Comparison of ENCODE assay signal across 8 cellular contexts in genomic region chr22:28883657-28883916, GRCh38. TPM values are rescaled to one million over a fixed set of nuclear protein-coding genes. Genes with fewer than 3 reads are reported as not detected.
DNase-seq lines count a peak whose midpoint lies in the region; ATAC-seq, FAIRE-seq and TF ChIP-seq lines count a peak whose summit lies in the region.

No MANE protein-coding gene starts in this region.

- no peaks in the 10 kb centered on the region for H3K36me3 ChIP-seq in HCT116 (ENCODE audit: control insufficient read depth in 1 of 2, insufficient read depth in 2 of 2, low read length in 2 of 2)
- H3K36me3 ChIP-seq in GM12878 (ENCODE audit: control insufficient read depth in 2 of 2, insufficient read depth in 2 of 2, low read length in 1 of 2), result no peaks in the 10 kb centered on the region
- H3K36me3 ChIP-seq in mucosa of rectum (ENCODE audit: control insufficient read depth in 2 of 2, insufficient read depth in 2 of 2, low read length in 2 of 2), result no peaks in the 10 kb centered on the region

- peaks cover 19 to 24% of the 10 kb centered on the region in 2 experiments for H3K4me1 ChIP-seq in HCT116 (ENCODE audit: control insufficient read depth in 1 of 2, insufficient read depth in 2 of 2, low read length in 2 of 2)
- H3K4me1 ChIP-seq in GM12878 (ENCODE audit: control insufficient read depth, insufficient read depth, low read length), result no peaks in the 10 kb centered on the region
- peaks cover 21 to 24% of the 10 kb centered on the region in 2 donors for H3K4me1 ChIP-seq in mucosa of rectum (ENCODE audit: control insufficient read depth in 2 of 2, insufficient read depth in 2 of 2, low read length in 2 of 2)

- BruUV-seq in HCT116 (replicated peaks; lab: Mats Ljungman, UMichigan) (no TSS peak), GM12878 (replicated peaks; lab: Mats Ljungman, UMichigan) (no TSS peak)

- ATAC-seq in HCT116 (no peak), GM12878 (no peak), HG03097 (IDR thresholded peaks at IDR 0.05; ENCODE audit: low FRiP score, unreplicated experiment) (no peak), HG02885 (IDR thresholded peaks at IDR 0.05; ENCODE audit: poor library complexity, unreplicated experiment) (no peak)

- H2AFZ ChIP-seq in HCT116 (ENCODE audit: low read depth, low read length, poor library complexity, severe bottlenecking), result no peak overlapping the region
- H2AFZ ChIP-seq in GM12878 (ENCODE audit: control insufficient read depth, low read depth, low read length), result no peak overlapping the region

- SMC1A ChIA-PET in GM12878 (lab: Charles Lee; ENCODE audit: uncharacterized antibody, unreplicated experiment), result interaction anchor here (1.3 to 4.8 kb wide), 3 partner anchors 22 to 153 kb away, joined by 3 to 48 read pairs (median 3); no protein-coding TSS in a partner anchor

- 0% methylated on average over 5 of the region's 48 CpGs for WGBS in GM12878 (ENCODE audit: insufficient coverage, insufficient replicate concordance, low lambda C conversion rate, missing lambda C conversion rate)

- H4K20me1 ChIP-seq in HCT116 (ENCODE audit: insufficient read depth) (peaks cover 9% of the 10 kb centered on the region; the same call in 1 of the 2 replicates), GM12878 (ENCODE audit: control insufficient read depth, insufficient read depth) (no peaks in the 10 kb centered on the region)

- H3K9me3 ChIP-seq in HCT116 (ENCODE audit: control insufficient read depth in 1 of 2, insufficient read depth in 1 of 2, low read depth in 1 of 2, low read length in 2 of 2) (no peaks in the 10 kb centered on the region), GM12878 (replicated peaks; ENCODE audit: control insufficient read depth, insufficient read depth, low read length) (no peaks in the 10 kb centered on the region; the same call in 2 of the 3 replicates), mucosa of rectum (ENCODE audit: control insufficient read depth in 2 of 2, low read length in 2 of 2) (no peaks in the 10 kb centered on the region)

- H3K4me2 ChIP-seq in HCT116 (ENCODE audit: low read length), result peak overlapping the region; percentile 98; the same call in 1 of the 2 replicates
- peak overlapping the region; percentile 23; the same call in 1 of the 2 replicates for H3K4me2 ChIP-seq in GM12878 (ENCODE audit: control insufficient read depth, insufficient read depth)

- no peak for FAIRE-seq in GM12878 (lab: Jason Lieb, UNC)

- H3K79me2 ChIP-seq in HCT116 (ENCODE audit: insufficient read depth, low read length) (peaks cover 44% of the 10 kb centered on the region), GM12878 (ENCODE audit: control insufficient read depth, insufficient read depth, low read length) (no peaks in the 10 kb centered on the region)

- peak overlapping the region; percentile 63 for H3K9ac ChIP-seq in HCT116 (ENCODE audit: low read length)
- no peak overlapping the region for H3K9ac ChIP-seq in GM12878 (ENCODE audit: control insufficient read depth, insufficient read depth, low read length)
- H3K9ac ChIP-seq in mucosa of rectum (ENCODE audit: low read depth in 1 of 2, low read length in 2 of 2), result peak overlapping the region in 1 of 2 donors; percentile 45

- H3K27ac ChIP-seq in HCT116 (ENCODE audit: low read depth, low read length) (peak overlapping the region; percentile 77), GM12878 (ENCODE audit: control insufficient read depth, insufficient read depth) (no peak overlapping the region), mucosa of rectum (ENCODE audit: low read depth in 2 of 2, low read length in 2 of 2) (peak overlapping the region; percentile 56 to 70)

- TF ChIP-seq POLR2A in HCT116 (IDR thresholded peaks at IDR 0.05; ENCODE audit: borderline replicate concordance, extremely low read depth, insufficient read depth, insufficient read length) (no peak), GM12878 (IDR thresholded peaks at IDR 0.05; ENCODE audit: low read depth, low read length) (no peak)

- in situ Hi-C loops in GM12878 (cut with MboI), result no loop called here

- intact Hi-C loops in HCT116 (cut with micrococcal nuclease), result loop anchor here (1.0 kb wide), 1 partner anchor 148 kb away; no protein-coding TSS in a partner anchor
- intact Hi-C loops in GM12878 (cut with micrococcal nuclease; ENCODE audit: unreplicated experiment), result no loop called here

- no peak for TF ChIP-seq EP300 in GM12878 (IDR thresholded peaks at IDR 0.05; ENCODE audit: borderline replicate concordance in 1 of 2, control insufficient read depth in 1 of 2, low read depth in 2 of 2, low read length in 2 of 2)

- DNase-seq in AG08395 (ENCODE audit: low spot score) (peak; percentile 15), HCT116 (ENCODE audit: low read depth, low spot score) (no peak), GM12878 (ENCODE audit: low read depth, low spot score) (no peak), COLO829 (ENCODE audit: low spot score) (no peak), NCI-H748 treated with DMSO at 0.1 percent for 48 hours (lab: John Stamatoyannopoulos, UW) (no peak)

- peak overlapping the region; percentile 66 to 80; a peak in 3 of 4 replicates for H3K4me3 ChIP-seq in HCT116 (replicated peaks in 1 of 2; ENCODE audit: low read depth in 1 of 2, low read length in 2 of 2)
- H3K4me3 ChIP-seq in GM12878, result no peak overlapping the region
- peak overlapping the region; percentile 57 to 67 for H3K4me3 ChIP-seq in mucosa of rectum (ENCODE audit: low read length in 2 of 2)

- H3K27me3 ChIP-seq in HCT116 (ENCODE audit: insufficient read depth, low read length) (no peaks in the 10 kb centered on the region), GM12878 (replicated peaks in 1 of 2; ENCODE audit: control insufficient read depth in 2 of 2, insufficient read depth in 2 of 2, low read length in 1 of 2) (peaks cover 0 to 5% of the 10 kb centered on the region in 2 experiments; a peak in 1 of 4 replicates), mucosa of rectum (ENCODE audit: control insufficient read depth in 2 of 2, insufficient read depth in 2 of 2, low read length in 2 of 2) (no peaks in the 10 kb centered on the region)

- H3K9me2 ChIP-seq in HCT116 (ENCODE audit: insufficient read depth), result no peaks in the 10 kb centered on the region

- POLR2A ChIA-PET in HCT116 (lab: Charles Lee), result interaction anchor here (0.6 to 1.7 kb wide), 5 partner anchors 9 to 181 kb away, joined by 3 to 5 read pairs (median 3); no protein-coding TSS in a partner anchor
- POLR2A ChIA-PET in GM12878 (lab: Charles Lee), result interaction anchor here (0.6 to 2.0 kb wide), 6 partner anchors 10 to 189 kb away, joined by 3 to 11 read pairs (median 5); partner anchors contain the start of gene KREMEN1

- TF ChIP-seq RAD21 in HCT116 (IDR thresholded peaks at IDR 0.05; ENCODE audit: low read depth), result no peak
- TF ChIP-seq RAD21 in GM12878 (IDR thresholded peaks at IDR 0.05; ENCODE audit: insufficient read depth, low read depth, low read length), result no peak

- TF ChIP-seq CTCF in HCT116 (IDR thresholded peaks at IDR 0.05 in 2 of 3, conservative IDR thresholded peaks at IDR 0.05 in 1 of 3; ENCODE audit: borderline replicate concordance in 1 of 3, insufficient read depth in 1 of 3, low read depth in 2 of 3, low read length in 2 of 3) (no peak), GM12878 (IDR thresholded peaks at IDR 0.05 in 2 of 3, conservative IDR thresholded peaks at IDR 0.05 in 1 of 3; ENCODE audit: control insufficient read depth in 2 of 3, extremely low read depth in 1 of 3, insufficient read depth in 1 of 3, low read depth in 3 of 3, low read length in 3 of 3) (no peak)

- RAD21 ChIA-PET in HCT116 (lab: Charles Lee; ENCODE audit: low non-redundant PET in 1 of 2, low total read pairs in 2 of 2, uncharacterized antibody in 2 of 2, unreplicated experiment in 2 of 2), result interaction anchor here (0.7 to 1.4 kb wide), 3 partner anchors 43 to 156 kb away, joined by 3 to 5 read pairs (median 3); no protein-coding TSS in a partner anchor
- RAD21 ChIA-PET in GM12878 (lab: Charles Lee; ENCODE audit: unreplicated experiment), result interaction anchor here (0.6 to 7.1 kb wide), 10 partner anchors 24 to 195 kb away, joined by 3 to 65 read pairs (median 5); no protein-coding TSS in a partner anchor

- CTCF ChIA-PET in HCT116 (lab: Charles Lee), result interaction anchor here (0.8 to 1.4 kb wide), 4 partner anchors 18 to 157 kb away, joined by 3 to 14 read pairs (median 4); no protein-coding TSS in a partner anchor
- CTCF ChIA-PET in GM12878 (lab: Yijun Ruan, JAX), result interaction anchor here (0.9 to 5.6 kb wide), 5 partner anchors 8 to 163 kb away, joined by 3 to 36 read pairs (median 4); no protein-coding TSS in a partner anchor

TF ChIP-seq in HCT116, 20 proteins besides CTCF, POLR2A, EP300 and RAD21 (continues in another document):
- no peak for TF ChIP-seq SP1 (IDR thresholded peaks at IDR 0.05; ENCODE audit: low read depth)
- TF ChIP-seq EZH2phosphoT487 (IDR thresholded peaks at IDR 0.05; ENCODE audit: borderline replicate concordance), result no peak
- no peak for TF ChIP-seq FOSL1 (IDR thresholded peaks at IDR 0.05; ENCODE audit: low read depth)
- TF ChIP-seq CBX3 (IDR thresholded peaks at IDR 0.05; ENCODE audit: low read depth), result no peak
- TF ChIP-seq EZH2 (IDR thresholded peaks at IDR 0.05), result no peak
- TF ChIP-seq SRF (IDR thresholded peaks at IDR 0.05; ENCODE audit: low read depth), result no peak

TF ChIP-seq in GM12878, 131 proteins besides CTCF, POLR2A, EP300 and RAD21 (continues in another document):
- TF ChIP-seq TCF3 (IDR thresholded peaks at IDR 0.05; ENCODE audit: borderline replicate concordance, insufficient read depth, low read depth, low read length) (no peak), BMI1 (IDR thresholded peaks at IDR 0.05; ENCODE audit: borderline replicate concordance) (no peak), SUZ12 (IDR thresholded peaks at IDR 0.05; ENCODE audit: unreplicated experiment) (no peak)

RNA-seq across cellular contexts. Expression of gene ZNRF3, which starts 0.2 kb away (rescaled TPM):
- total RNA-seq in HCT116 (2021; ENCODE audit: unreplicated experiment), result 12.2 TPM
- 6.4 and 6.7 TPM in 2 replicates for polyA plus RNA-seq in HCT116 (2012)
- total RNA-seq in GM12878 (2013; cell fraction: nucleolus; rRNA removed), result 14.8 and 17.0 TPM in 2 replicates
- 0.98 and 1.1 TPM in 2 replicates for total RNA-seq in GM12878 (2014; rRNA removed)
- 0.46 and 0.49 TPM in 2 replicates for total RNA-seq in GM12878 (2014; rRNA removed; fragmentation: Illumina TruSeq; extraction: Trizol)
- total RNA-seq in GM12878 (2021), result 1.5 and 1.9 TPM in 2 replicates
- 0.07 TPM for polyA plus RNA-seq in GM12878 (2011; ENCODE audit: low read depth)
- polyA plus RNA-seq in GM12878 (2011; rRNA removed), result 2.4 TPM in 2 replicates
- 3.5 and 4.6 TPM in 2 replicates for polyA plus RNA-seq in GM12878 (2011; cell fraction: cytosol; rRNA removed)
- polyA plus RNA-seq in GM12878 (2011; cell fraction: nucleus; rRNA removed), result 5.2 and 7.3 TPM in 2 replicates
- 0.22 and 0.23 TPM in 2 replicates for polyA plus RNA-seq in GM12878 (2012)
- polyA plus RNA-seq in GM12878 (2014; fragmentation: Illumina TruSeq; extraction: Trizol), result 0.43 and 0.52 TPM in 2 replicates
- under 1 TPM; 0.10 to 0.13 TPM for polyA plus RNA-seq in GM12878 (2014; fragmentation: Nextera tagmentation; extraction: Ambion mirVana)
- 1.1 and 1.2 TPM in 2 replicates for polyA plus RNA-seq in GM12878 (2014; rRNA removed)
- polyA plus RNA-seq in GM12878 (2016; fragmentation: Nextera tagmentation; extraction: Ambion mirVana), result under 1 TPM; 0.05 to 0.20 TPM
- polyA minus RNA-seq in GM12878 (2011; rRNA and poly(A)+ RNA removed), result 3.9 and 7.7 TPM in 2 replicates
- polyA minus RNA-seq in GM12878 (2011; cell fraction: cytosol; rRNA and poly(A)+ RNA removed), result 4.4 and 4.5 TPM in 2 replicates
- 3.4 and 7.2 TPM in 2 replicates for polyA minus RNA-seq in GM12878 (2011; cell fraction: nucleus; rRNA and poly(A)+ RNA removed)
